ENCODE assay signal across 1 cellular context in the genomic region with DNA sequence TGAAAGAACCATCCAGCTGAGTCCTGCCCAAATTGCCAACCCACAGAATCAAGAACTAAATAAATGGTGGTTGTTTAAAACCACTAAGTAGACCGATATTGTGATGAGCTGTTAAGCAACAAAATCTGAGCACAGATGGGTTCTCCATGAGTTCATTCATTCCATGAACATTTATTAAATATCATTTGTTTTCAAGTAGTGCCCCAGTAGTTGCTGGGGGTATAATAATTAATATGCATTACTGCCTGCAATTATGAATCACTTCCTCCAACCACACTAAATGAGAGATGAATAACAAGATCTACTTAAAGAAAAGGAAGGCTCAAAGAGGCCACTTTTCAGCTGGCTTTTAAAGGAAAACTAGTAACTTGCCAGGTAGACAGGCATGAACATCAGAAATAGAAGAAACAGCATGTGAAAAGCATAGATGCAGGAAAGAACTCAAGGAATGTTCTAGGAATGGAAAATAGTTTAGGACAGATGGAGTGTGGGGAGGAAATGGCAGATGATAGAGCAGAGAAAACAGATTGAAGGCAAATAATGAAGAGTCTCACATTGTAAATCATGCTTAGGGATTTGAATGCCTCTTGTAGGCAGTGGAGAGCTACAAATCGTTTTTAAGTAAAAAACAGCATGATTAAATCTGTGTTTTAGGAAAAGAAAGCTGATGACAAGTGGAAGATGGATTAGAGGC.
TF ChIP-seq lines count a peak whose summit lies in the region.

No MANE protein-coding gene starts in this region.

TF ChIP-seq in IMR-90, 13 proteins besides CTCF, POLR2A, EP300 and RAD21:
- TF ChIP-seq CHD1 (IDR thresholded peaks at IDR 0.05; ENCODE audit: low read depth, low read length) = no peak
- TF ChIP-seq MAZ (IDR thresholded peaks at IDR 0.05; ENCODE audit: borderline replicate concordance, low read depth, low read length) = no peak
- no peak for TF ChIP-seq MXI1 (IDR thresholded peaks at IDR 0.05; ENCODE audit: borderline replicate concordance, low read depth, low read length)
- TF ChIP-seq, protein P1, sequence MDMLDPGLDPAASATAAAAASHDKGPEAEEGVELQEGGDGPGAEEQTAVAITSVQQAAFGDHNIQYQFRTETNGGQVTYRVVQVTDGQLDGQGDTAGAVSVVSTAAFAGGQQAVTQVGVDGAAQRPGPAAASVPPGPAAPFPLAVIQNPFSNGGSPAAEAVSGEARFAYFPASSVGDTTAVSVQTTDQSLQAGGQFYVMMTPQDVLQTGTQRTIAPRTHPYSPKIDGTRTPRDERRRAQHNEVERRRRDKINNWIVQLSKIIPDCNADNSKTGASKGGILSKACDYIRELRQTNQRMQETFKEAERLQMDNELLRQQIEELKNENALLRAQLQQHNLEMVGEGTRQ (IDR thresholded peaks at IDR 0.05; ENCODE audit: low read depth, low read length) = no peak
- no peak for TF ChIP-seq NFE2L2 (IDR thresholded peaks at IDR 0.05; ENCODE audit: low read depth, low read length)
- TF ChIP-seq, protein P2, sequence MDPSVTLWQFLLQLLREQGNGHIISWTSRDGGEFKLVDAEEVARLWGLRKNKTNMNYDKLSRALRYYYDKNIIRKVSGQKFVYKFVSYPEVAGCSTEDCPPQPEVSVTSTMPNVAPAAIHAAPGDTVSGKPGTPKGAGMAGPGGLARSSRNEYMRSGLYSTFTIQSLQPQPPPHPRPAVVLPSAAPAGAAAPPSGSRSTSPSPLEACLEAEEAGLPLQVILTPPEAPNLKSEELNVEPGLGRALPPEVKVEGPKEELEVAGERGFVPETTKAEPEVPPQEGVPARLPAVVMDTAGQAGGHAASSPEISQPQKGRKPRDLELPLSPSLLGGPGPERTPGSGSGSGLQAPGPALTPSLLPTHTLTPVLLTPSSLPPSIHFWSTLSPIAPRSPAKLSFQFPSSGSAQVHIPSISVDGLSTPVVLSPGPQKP (IDR thresholded peaks at IDR 0.05; ENCODE audit: borderline replicate concordance, low read depth, low read length) = no peak
- TF ChIP-seq BHLHE40 (IDR thresholded peaks at IDR 0.05; ENCODE audit: low read depth, low read length) = no peak
- TF ChIP-seq MAFK (IDR thresholded peaks at IDR 0.05; ENCODE audit: low read depth, low read length) = no peak
- TF ChIP-seq RCOR1 (IDR thresholded peaks at IDR 0.05; ENCODE audit: insufficient replicate concordance, low read length) = no peak
- TF ChIP-seq FOS (IDR thresholded peaks at IDR 0.05; ENCODE audit: low read depth, low read length) = no peak
